In genomic region chr17:55446581-55447205, GRCh38 we compare ENCODE assay signal across 1 cellular context.
TF ChIP-seq lines count a peak whose summit lies in the region.

No MANE protein-coding gene starts in this region.

TF ChIP-seq in HepG2, 621 proteins besides CTCF, POLR2A, EP300 and RAD21 (continued from another document and continues in another):
- TF ChIP-seq PBX3 (CRISPR knock-in tag; IDR thresholded peaks at IDR 0.05; ENCODE audit: borderline replicate concordance) (no peak), JDP2 (CRISPR knock-in tag; IDR thresholded peaks at IDR 0.05; ENCODE audit: borderline replicate concordance) (no peak), GPN1 (CRISPR knock-in tag; IDR thresholded peaks at IDR 0.05; ENCODE audit: borderline replicate concordance) (no peak), KLF11 (CRISPR knock-in tag; IDR thresholded peaks at IDR 0.05) (no peak), SOX13 (IDR thresholded peaks at IDR 0.05) (peak; percentile 53; the same call in 1 of the 2 replicates), SOX13 (CRISPR knock-in tag; conservative IDR thresholded peaks at IDR 0.05 in 1 of 2, IDR thresholded peaks at IDR 0.05 in 1 of 2) (peak in 1 of 2 experiments; percentile 93; a peak in 3 of 4 replicates), CAMTA2 (CRISPR knock-in tag; IDR thresholded peaks at IDR 0.05; ENCODE audit: borderline replicate concordance) (no peak), TAF15 (IDR thresholded peaks at IDR 0.05; ENCODE audit: low read depth, low read length, poor library complexity, severe bottlenecking) (no peak), ZNF782 (CRISPR knock-in tag; IDR thresholded peaks at IDR 0.05; ENCODE audit: borderline replicate concordance) (no peak), NR2F2 (IDR thresholded peaks at IDR 0.05; ENCODE audit: borderline replicate concordance, low read depth) (peak; percentile 87), AFF4 (CRISPR knock-in tag; IDR thresholded peaks at IDR 0.05) (no peak; the same call in 1 of the 2 replicates), ZNF362 (CRISPR knock-in tag; IDR thresholded peaks at IDR 0.05; ENCODE audit: borderline replicate concordance) (peak; percentile 55; the same call in 1 of the 2 replicates), MTA3 (CRISPR knock-in tag; IDR thresholded peaks at IDR 0.05) (no peak), FOXM1 (CRISPR knock-in tag; IDR thresholded peaks at IDR 0.05) (no peak), SYNCRIP (IDR thresholded peaks at IDR 0.05; ENCODE audit: insufficient read depth, low read depth, low read length) (no peak), ZNF468 (CRISPR knock-in tag; IDR thresholded peaks at IDR 0.05) (no peak), ZKSCAN8 (CRISPR knock-in tag; IDR thresholded peaks at IDR 0.05; ENCODE audit: borderline replicate concordance) (peak; percentile 77), MBD4 (IDR thresholded peaks at IDR 0.05; ENCODE audit: borderline replicate concordance, low read length) (peak; percentile 94; the same call in 1 of the 2 replicates), HOXD1 (CRISPR knock-in tag; IDR thresholded peaks at IDR 0.05) (peak; percentile 82; the same call in 1 of the 2 replicates), THYN1 (CRISPR knock-in tag; IDR thresholded peaks at IDR 0.05; ENCODE audit: borderline replicate concordance, low read depth) (no peak), ZBTB46 (CRISPR knock-in tag; IDR thresholded peaks at IDR 0.05; ENCODE audit: borderline replicate concordance) (no peak), ZNF143 (CRISPR knock-in tag; IDR thresholded peaks at IDR 0.05) (no peak), SIN3A (IDR thresholded peaks at IDR 0.05; ENCODE audit: borderline replicate concordance, low read depth, low read length) (no peak), ZBED4 (CRISPR knock-in tag; IDR thresholded peaks at IDR 0.05; ENCODE audit: borderline replicate concordance) (no peak), ZNF225 (CRISPR knock-in tag; IDR thresholded peaks at IDR 0.05) (no peak), EZH2 (conservative IDR thresholded peaks at IDR 0.05; ENCODE audit: low read depth, low read length) (no peak), ZSCAN5A (CRISPR knock-in tag; IDR thresholded peaks at IDR 0.05; ENCODE audit: borderline replicate concordance) (peak; percentile 54; the same call in 1 of the 2 replicates), ZNF614 (CRISPR knock-in tag; IDR thresholded peaks at IDR 0.05; ENCODE audit: borderline replicate concordance) (peak; percentile 87), ZC3H13 (CRISPR knock-in tag; IDR thresholded peaks at IDR 0.05) (no peak), SATB2 (CRISPR knock-in tag; IDR thresholded peaks at IDR 0.05) (peak; percentile 75), POGZ (CRISPR knock-in tag; IDR thresholded peaks at IDR 0.05) (peak; percentile 59; the same call in 1 of the 2 replicates), HIC2 (CRISPR knock-in tag; IDR thresholded peaks at IDR 0.05; ENCODE audit: low read depth) (no peak), HNF1B (CRISPR knock-in tag; IDR thresholded peaks at IDR 0.05) (peak; percentile 49; the same call in 1 of the 2 replicates), GLI4 (CRISPR knock-in tag; IDR thresholded peaks at IDR 0.05; ENCODE audit: borderline replicate concordance) (no peak), TOPORS (CRISPR knock-in tag; IDR thresholded peaks at IDR 0.05) (no peak), SNAPC5 (CRISPR knock-in tag; IDR thresholded peaks at IDR 0.05; ENCODE audit: borderline replicate concordance) (no peak), NR2C2 (CRISPR knock-in tag; IDR thresholded peaks at IDR 0.05; ENCODE audit: borderline replicate concordance) (peak; percentile 53; the same call in 1 of the 2 replicates), ZNF430 (CRISPR knock-in tag; IDR thresholded peaks at IDR 0.05) (peak; percentile 40; the same call in 1 of the 2 replicates), THRA (CRISPR knock-in tag; IDR thresholded peaks at IDR 0.05; ENCODE audit: borderline replicate concordance) (peak; percentile 88), ZNF879 (CRISPR knock-in tag; IDR thresholded peaks at IDR 0.05) (no peak), TCF12 (IDR thresholded peaks at IDR 0.05) (no peak), TCF12 (CRISPR knock-in tag; IDR thresholded peaks at IDR 0.05) (no peak)
